ENCODE assay signal across 15 cellular contexts in the genomic region with DNA sequence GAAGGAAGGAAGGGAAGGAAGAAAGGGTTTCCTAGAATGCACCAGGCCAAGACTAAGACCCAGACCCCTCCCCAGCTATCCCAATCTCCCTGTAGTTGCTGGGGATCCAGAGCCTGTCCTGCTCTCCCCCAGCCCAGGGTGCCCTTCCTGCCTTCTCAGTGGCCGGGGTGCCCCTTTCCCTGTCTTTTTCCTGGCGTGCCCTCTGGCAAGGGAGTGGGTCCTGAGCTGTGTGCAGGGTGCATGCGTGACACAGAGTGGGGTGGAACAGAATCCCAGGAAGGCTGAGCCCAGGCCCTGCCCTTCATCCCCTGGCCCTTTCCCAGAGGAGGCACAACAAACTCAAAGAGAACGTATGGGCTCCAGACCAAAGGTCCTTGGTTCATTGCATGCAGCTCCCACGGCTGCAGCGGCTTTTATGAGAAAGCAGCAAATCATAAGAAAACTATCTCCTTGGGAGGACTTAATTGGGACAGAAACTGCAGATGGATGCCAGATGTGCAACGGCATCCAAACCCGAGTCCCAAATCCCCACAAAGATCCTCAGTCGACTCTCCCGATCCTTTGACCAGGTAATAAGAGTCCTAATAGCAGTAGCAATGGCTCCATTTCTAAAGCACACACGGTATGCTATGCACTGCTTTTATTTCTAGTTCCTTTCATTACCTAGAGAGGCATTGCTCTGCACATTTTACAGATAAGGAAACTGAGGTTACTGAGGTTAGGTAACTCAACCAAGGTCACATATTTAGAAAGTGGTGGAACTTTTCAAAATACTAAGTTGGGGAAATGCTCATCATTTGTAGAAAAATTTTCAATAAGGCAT. TPM values are rescaled to one million over a fixed set of nuclear protein-coding genes. Genes with fewer than 3 reads are reported as not detected.
DNase-seq lines count a peak whose midpoint lies in the region; ATAC-seq and TF ChIP-seq lines count a peak whose summit lies in the region.
"Had no signal": no experiment of that assay in that cellular context is flagged by ENCODE, and none has a peak within 500 bp of the region (broad histone marks: within the 10 kb centered on the region; RNA-seq: fewer than 3 reads in every experiment).

No MANE protein-coding gene starts in this region.

- H3K9me3 ChIP-seq in hepatocyte (ENCODE audit: low read depth) = no peaks in the 10 kb centered on the region

- H3K9me3 Mint-ChIP-seq in activated CD4-positive, alpha-beta memory T cell treated with anti-CD3 and anti-CD28 coated beads for 36 hours = no peaks in the 10 kb centered on the region

- DNase-seq in AG20443 (ENCODE audit: low spot score) = peak; percentile 80
- DNase-seq in GM03348 (ENCODE audit: low spot score) = peak; percentile 79
- no peak for DNase-seq in activated CD4-positive, alpha-beta memory T cell treated with anti-CD3 and anti-CD28 coated beads for 36 hours
- no peak for DNase-seq in hepatocyte (ENCODE audit: low spot score)
- no peak for DNase-seq in SKM-1 treated with dmso at 0.1 percent for 144 hours (lab: John Stamatoyannopoulos, UW; ENCODE audit: unreplicated experiment)
- DNase-seq: central memory CD4-positive, alpha-beta T cell; COR-L47; NCI-H1417; NCI-H524 treated with DMSO at 0.1 percent for 48 hours; stimulated activated naive CD4-positive, alpha-beta T cell treated with Interleukin-2 at 50 U/mL for 16 hours had no signal

- H3K27me3 Mint-ChIP-seq in activated CD4-positive, alpha-beta memory T cell treated with anti-CD3 and anti-CD28 coated beads for 36 hours = no peaks in the 10 kb centered on the region

- H2AFZ ChIP-seq in hepatocyte = no peak overlapping the region

- no peaks in the 10 kb centered on the region for H3K79me2 ChIP-seq in hepatocyte

- peaks cover 9% of the 10 kb centered on the region for H3K4me1 ChIP-seq in hepatocyte (ENCODE audit: insufficient read depth)

- no peaks in the 10 kb centered on the region for H3K36me3 Mint-ChIP-seq in activated CD4-positive, alpha-beta memory T cell treated with anti-CD3 and anti-CD28 coated beads for 36 hours

- peak overlapping the region; percentile 31 for H3K4me3 Mint-ChIP-seq in activated CD4-positive, alpha-beta memory T cell treated with anti-CD3 and anti-CD28 coated beads for 36 hours

- intact Hi-C loops in activated CD4-positive, alpha-beta memory T cell treated with anti-CD3 and anti-CD28 coated beads for 36 hours (cut with micrococcal nuclease) = loop anchor here (1.0 to 5.0 kb wide), 4 partner anchors 14 to 202 kb away; no protein-coding TSS in a partner anchor

- CTCF ChIA-PET in activated CD4-positive, alpha-beta memory T cell treated with anti-CD3 and anti-CD28 coated beads for 36 hours (lab: Charles Lee) = interaction anchor here (0.7 to 1.7 kb wide), 7 partner anchors 14 to 197 kb away, joined by 3 to 7 read pairs (median 3); no protein-coding TSS in a partner anchor

- 47% methylated on average over 11 of the region's 11 CpGs for WGBS in hepatocyte (ENCODE audit: low lambda C conversion rate, missing lambda C conversion rate)

- H3K4me1 Mint-ChIP-seq in activated CD4-positive, alpha-beta memory T cell treated with anti-CD3 and anti-CD28 coated beads for 36 hours (ENCODE audit: low read depth) = peaks cover 72% of the 10 kb centered on the region

- peak overlapping the region; percentile 95 for H3K27ac Mint-ChIP-seq in activated CD4-positive, alpha-beta memory T cell treated with anti-CD3 and anti-CD28 coated beads for 36 hours

- POLR2A ChIA-PET in activated CD4-positive, alpha-beta memory T cell treated with anti-CD3 and anti-CD28 coated beads for 36 hours (lab: Charles Lee) = interaction anchor here (0.8 to 10.2 kb wide), 6 partner anchors 8 to 182 kb away, joined by 3 to 240 read pairs (median 4); partner anchors contain the start of gene ARID5A

- no peak for TF ChIP-seq CTCF in hepatocyte (IDR thresholded peaks at IDR 0.05; ENCODE audit: poor library complexity)

- H4K20me1 ChIP-seq in hepatocyte (ENCODE audit: insufficient read depth, poor library complexity, severe bottlenecking) = no peaks in the 10 kb centered on the region

- no peaks in the 10 kb centered on the region for H3K36me3 ChIP-seq in hepatocyte (replicated peaks; ENCODE audit: insufficient read depth, low read depth)

- no peaks in the 10 kb centered on the region for H3K27me3 ChIP-seq in hepatocyte

- H3K9me2 ChIP-seq in hepatocyte (replicated peaks; ENCODE audit: insufficient read depth) = no peaks in the 10 kb centered on the region

- H3K27ac ChIP-seq in hepatocyte = no peak overlapping the region

- ATAC-seq in GM18868 (IDR thresholded peaks at IDR 0.05; ENCODE audit: unreplicated experiment) (no peak), HG02763 (IDR thresholded peaks at IDR 0.05; ENCODE audit: unreplicated experiment) (no peak), GM18511 (IDR thresholded peaks at IDR 0.05; ENCODE audit: unreplicated experiment) (no peak)
- ATAC-seq: esophagus mucosa had no signal

- H3K4me2 ChIP-seq in hepatocyte = peak overlapping the region; percentile 36

- H3K4me3 ChIP-seq in hepatocyte = no peak overlapping the region

RNA-seq across cellular contexts. Expression of gene ARID5A, which starts 12.7 kb away (rescaled TPM):
- 100 to 1,000 TPM; 260 to 266 TPM for total RNA-seq in activated CD4-positive, alpha-beta memory T cell treated with anti-CD3 and anti-CD28 coated beads for 36 hours
- total RNA-seq in hepatocyte = 4.9 and 6.9 TPM in 2 replicates
- polyA plus RNA-seq in hepatocyte = 11.9 and 13.3 TPM in 2 replicates

RNA-seq across cellular contexts. Expression of gene NEURL3, which starts 18.7 kb away (rescaled TPM):
- 1 to 10 TPM in 1 of 2 experiments, under 1 TPM in 1; 0.87 to 1.1 TPM for total RNA-seq in activated CD4-positive, alpha-beta memory T cell treated with anti-CD3 and anti-CD28 coated beads for 36 hours
- 6.2 and 8.1 TPM in 2 replicates for total RNA-seq in hepatocyte
- 1.8 and 10.5 TPM in 2 replicates for polyA plus RNA-seq in hepatocyte
- total RNA-seq: esophagus mucosa, pulmonary artery endothelial cell had no signal

Comparison
In these comparisons a context has a peak if more than half of its experiments do, and no peak if none do; other contexts are left out.
1. DNase-seq: peak in AG20443 (single experiment) and GM03348 (single experiment); none in activated CD4-positive, alpha-beta memory T cell treated with anti-CD3 and anti-CD28 coated beads for 36 hours (single experiment), hepatocyte (single experiment) and SKM-1 treated with dmso at 0.1 percent for 144 hours (single experiment).
2. RNA of gene ARID5A, which starts 12.7 kb away (total RNA-seq): 260 to 266 TPM in activated CD4-positive, alpha-beta memory T cell treated with anti-CD3 and anti-CD28 coated beads for 36 hours; 4.9 to 6.9 TPM in hepatocyte; every median in the first group is over 10 times any median in the second.